Comparison of ENCODE assay signal across 13 cellular contexts in genomic region chr2:196587739-196588138, GRCh38. TPM values are rescaled to one million over a fixed set of nuclear protein-coding genes. Genes with fewer than 3 reads are reported as not detected.
DNase-seq lines count a peak whose midpoint lies in the region; ATAC-seq, FAIRE-seq and TF ChIP-seq lines count a peak whose summit lies in the region.
"Had no signal": no experiment of that assay in that cellular context is flagged by ENCODE, and none has a peak within 500 bp of the region (broad histone marks: within the 10 kb centered on the region; RNA-seq: fewer than 3 reads in every experiment).

No MANE protein-coding gene starts in this region.

- CTCF ChIA-PET in HepG2 (lab: Yijun Ruan, JAX; ENCODE audit: low intra/inter-chr PET ratio, low total read pairs): no interaction called here

- 2% methylated on average over 1 of the region's 1 CpG for WGBS in HepG2 (ENCODE audit: low lambda C conversion rate)
- 0% methylated on average over 1 of the region's 1 CpG for WGBS in right lobe of liver (ENCODE audit: insufficient coverage, low coverage, low lambda C conversion rate, missing lambda C conversion rate)

- TF ChIP-seq POLR2A in HepG2 (IDR thresholded peaks at IDR 0.05; ENCODE audit: insufficient read depth in 1 of 2, low read depth in 2 of 2, low read length in 2 of 2): no peak
- TF ChIP-seq POLR2A in right lobe of liver (IDR thresholded peaks at IDR 0.05): no peak

- POLR2A ChIA-PET in HepG2 (lab: Yijun Ruan, JAX): no interaction called here
- POLR2A ChIA-PET in naive thymus-derived CD8-positive, alpha-beta T cell (lab: Charles Lee): no interaction called here

- ATAC-seq in HepG2 (no peak), right lobe of liver (no peak)
- no peak for ATAC-seq in naive thymus-derived CD8-positive, alpha-beta T cell
- ATAC-seq: HCT116 had no signal

- H3K36me3 ChIP-seq in HepG2 (replicated peaks in 1 of 2; ENCODE audit: control insufficient read depth in 1 of 2, insufficient read depth in 2 of 2, low read length in 2 of 2) (no peaks in the 10 kb centered on the region), right lobe of liver (no peaks in the 10 kb centered on the region)

- no peak overlapping the region for H3K9ac ChIP-seq in HepG2 (ENCODE audit: insufficient read depth, low read depth, low read length)

- H3K27ac ChIP-seq in HepG2 (ENCODE audit: extremely low read length, insufficient read depth, low read length): no peak overlapping the region
- H3K27ac ChIP-seq in right lobe of liver: no peak overlapping the region
- peak overlapping the region; percentile 79 for H3K27ac ChIP-seq in substantia nigra (ENCODE audit: low read depth, low read length, poor library complexity, severe bottlenecking)
- H3K27ac ChIP-seq: HL-60 had no signal

- no peaks in the 10 kb centered on the region for H3K79me2 ChIP-seq in HepG2 (ENCODE audit: insufficient read depth, low read length)

- no peaks in the 10 kb centered on the region for H3K9me3 Mint-ChIP-seq in chondrocyte (ENCODE audit: low read depth)
- peaks cover 8 to 25% (median 13%) of the 10 kb centered on the region in 9 donors for H3K9me3 Mint-ChIP-seq in naive thymus-derived CD8-positive, alpha-beta T cell

- no peak for TF ChIP-seq RAD21 in HepG2 (CRISPR knock-in tag; IDR thresholded peaks at IDR 0.05)

- no peaks in the 10 kb centered on the region for H3K36me3 Mint-ChIP-seq in chondrocyte (ENCODE audit: low read depth)
- peaks cover 0 to 16% (median 0%) of the 10 kb centered on the region in 3 donors for H3K36me3 Mint-ChIP-seq in naive thymus-derived CD8-positive, alpha-beta T cell

- H3K4me1 ChIP-seq in HepG2 (ENCODE audit: insufficient read depth, low read length): peaks cover 6% of the 10 kb centered on the region; the same call in 1 of the 2 replicates
- peaks cover 0 to 5% (median 0%) of the 10 kb centered on the region in 4 donors for H3K4me1 ChIP-seq in right lobe of liver

- H3K4me1 Mint-ChIP-seq in chondrocyte (ENCODE audit: low read depth): peaks cover 52% of the 10 kb centered on the region
- H3K4me1 Mint-ChIP-seq in naive thymus-derived CD8-positive, alpha-beta T cell: peaks cover 0 to 8% (median 4%) of the 10 kb centered on the region in 4 donors

- no peak overlapping the region for H2AFZ ChIP-seq in HepG2 (ENCODE audit: low read length)

- peak overlapping the region; percentile 10 for H3K27ac Mint-ChIP-seq in chondrocyte (ENCODE audit: unreplicated experiment)
- no peak overlapping the region for H3K27ac Mint-ChIP-seq in naive thymus-derived CD8-positive, alpha-beta T cell
- H3K27ac Mint-ChIP-seq: B cell; CD4-positive, alpha-beta T cell had no signal

- H3K27me3 Mint-ChIP-seq in chondrocyte (ENCODE audit: low read depth): no peaks in the 10 kb centered on the region
- peaks cover 39 to 54% (median 44%) of the 10 kb centered on the region in 5 donors for H3K27me3 Mint-ChIP-seq in naive thymus-derived CD8-positive, alpha-beta T cell

- no peak overlapping the region for H3K4me2 ChIP-seq in HepG2 (ENCODE audit: low read depth, low read length)

- no peak for DNase-seq in HepG2 (ENCODE audit: low spot score)
- DNase-seq in right lobe of liver: no peak
- no peak for DNase-seq in chondrocyte (ENCODE audit: low spot score)
- DNase-seq in substantia nigra (lab: John Stamatoyannopoulos, UW): no peak
- no peak for DNase-seq in stimulated activated CD4-positive, alpha-beta T cell treated with anti-CD3 and anti-CD28 coated beads, Interleukin-4, amount 100 ng/mL, for 24 hours
- no peak for DNase-seq in NCI-H2227 (lab: John Stamatoyannopoulos, UW; ENCODE audit: unreplicated experiment)
- no peak for DNase-seq in naive thymus-derived CD8-positive, alpha-beta T cell
- DNase-seq: Calu3; CD4-positive, alpha-beta T cell had no signal

- no peaks in the 10 kb centered on the region for H3K9me3 ChIP-seq in HepG2 (ENCODE audit: low read length)
- H3K9me3 ChIP-seq in right lobe of liver: no peaks in the 10 kb centered on the region

- no peak for TF ChIP-seq CTCF in HepG2 (CRISPR knock-in tag; IDR thresholded peaks at IDR 0.05)
- no peak for TF ChIP-seq CTCF in right lobe of liver (IDR thresholded peaks at IDR 0.05)
- TF ChIP-seq CTCF in chondrocyte (IDR thresholded peaks at IDR 0.05): no peak

- H4K20me1 ChIP-seq in HepG2 (ENCODE audit: insufficient read depth, low read length): no peaks in the 10 kb centered on the region

- intact Hi-C loops in HepG2 (cut with micrococcal nuclease; ENCODE audit: unreplicated experiment) (no loop called here), right lobe of liver (cut with DNase I) (no loop called here)

- in situ Hi-C loops in HepG2 (cut with HindIII; ENCODE audit: extremely low pct_ligation_motif_present, low pct_unique_long_range_greater_than_20kb): no loop called here

- H3K27me3 ChIP-seq in HepG2 (ENCODE audit: control insufficient read depth in 1 of 2, insufficient read depth in 2 of 2, low read length in 2 of 2) (peaks cover 2 to 35% of the 10 kb centered on the region in 2 experiments), right lobe of liver (no peaks in the 10 kb centered on the region)

- H3K4me3 Mint-ChIP-seq in chondrocyte (ENCODE audit: unreplicated experiment): no peak overlapping the region
- no peak overlapping the region for H3K4me3 Mint-ChIP-seq in naive thymus-derived CD8-positive, alpha-beta T cell
- H3K4me3 Mint-ChIP-seq: B cell; CD4-positive, alpha-beta T cell had no signal

- BruUV-seq in HepG2 (replicated peaks; lab: Mats Ljungman, UMichigan): no TSS peak

- TF ChIP-seq EP300 in HepG2 (IDR thresholded peaks at IDR 0.05; ENCODE audit: low read depth in 2 of 2, low read length in 2 of 2): no peak
- TF ChIP-seq EP300 in HepG2 (CRISPR knock-in tag; IDR thresholded peaks at IDR 0.05; ENCODE audit: borderline replicate concordance): no peak

- no peak for FAIRE-seq in HepG2 (lab: Jason Lieb, UNC)
- FAIRE-seq: H54 had no signal

- H3K4me3 ChIP-seq in HepG2 (replicated peaks in 1 of 3; ENCODE audit: insufficient read depth in 1 of 3, low read depth in 2 of 3, low read length in 3 of 3) (no peak overlapping the region), right lobe of liver (no peak overlapping the region)

RNA-seq across cellular contexts. Expression of gene HECW2, which starts 5.6 kb away (rescaled TPM):
- 0.06 and 0.15 TPM in 2 replicates for total RNA-seq in HepG2 (2016; rRNA removed; fragmentation: Illumina TruSeq; extraction: Trizol)
- total RNA-seq in HepG2 (2016; cell fraction: cytosol; rRNA removed; fragmentation: Illumina TruSeq; extraction: Trizol; ENCODE audit: low read depth): not detected in 2 replicates
- 0.06 and 0.09 TPM in 2 replicates for total RNA-seq in HepG2 (2016; cell fraction: insoluble cytoplasmic fraction; rRNA removed; fragmentation: Illumina TruSeq; extraction: Trizol)
- not detected in 2 replicates for total RNA-seq in HepG2 (2016; cell fraction: membrane; rRNA removed; fragmentation: Illumina TruSeq; extraction: Trizol)
- total RNA-seq in HepG2 (2016; cell fraction: nucleus; rRNA removed; fragmentation: Illumina TruSeq; extraction: Trizol): 0.19 and 0.37 TPM in 2 replicates
- not detected in 2 replicates for polyA plus RNA-seq in HepG2 (2011; rRNA removed)
- 0.06 and 0.08 TPM in 2 replicates for polyA plus RNA-seq in HepG2 (2011; cell fraction: cytosol; rRNA removed)
- polyA plus RNA-seq in HepG2 (2011; cell fraction: nucleus; rRNA removed): 0.05 TPM in 1 of 2 replicates, not detected in the other
- not detected in 2 replicates for polyA plus RNA-seq in HepG2 (2012)
- not detected in 2 replicates for polyA plus RNA-seq in HepG2 (2016; cell fraction: cytosol; fragmentation: Illumina TruSeq; extraction: Trizol; ENCODE audit: low read depth)
- polyA plus RNA-seq in HepG2 (2016; cell fraction: insoluble cytoplasmic fraction; fragmentation: Illumina TruSeq; extraction: Trizol; ENCODE audit: low read depth): not detected in 2 replicates
- polyA plus RNA-seq in HepG2 (2016; cell fraction: membrane; fragmentation: Illumina TruSeq; extraction: Trizol; ENCODE audit: low read depth): not detected in 2 replicates
- 0.21 TPM in 1 of 2 replicates, not detected in the other for polyA plus RNA-seq in HepG2 (2016; cell fraction: nucleus; fragmentation: Illumina TruSeq; extraction: Trizol; ENCODE audit: insufficient read depth, low read depth)
- 0.06 and 10.3 TPM in 2 replicates for polyA minus RNA-seq in HepG2 (2011; rRNA and poly(A)+ RNA removed; ENCODE audit: low replicate concordance)
- not detected in 2 replicates for polyA minus RNA-seq in HepG2 (2011; cell fraction: cytosol; rRNA and poly(A)+ RNA removed)
- polyA minus RNA-seq in HepG2 (2011; cell fraction: nucleus; rRNA and poly(A)+ RNA removed): 0.39 TPM in 1 of 2 replicates, not detected in the other
- total RNA-seq in right lobe of liver: 10 to 100 TPM in 1 of 6 experiments, 1 to 10 TPM in 5; 3.3 to 10.7 (median 6.6) TPM
- total RNA-seq in chondrocyte: 22.3 to 23.8 TPM (median 22.5 TPM) in 3 replicates
- total RNA-seq in naive thymus-derived CD8-positive, alpha-beta T cell: under 1 TPM in 1 of 2 experiments, not detected in 1; 0.11 TPM
- under 1 TPM in 1 of 3 donors, not detected in 2; 0.12 TPM for polyA plus RNA-seq in naive thymus-derived CD8-positive, alpha-beta T cell

RNA-seq across cellular contexts. Expression of gene CCDC150, which starts 51.8 kb away (rescaled TPM):
- total RNA-seq in HepG2 (2016; rRNA removed; fragmentation: Illumina TruSeq; extraction: Trizol): 9.1 and 32.6 TPM in 2 replicates
- 22.5 and 30.6 TPM in 2 replicates for total RNA-seq in HepG2 (2016; cell fraction: cytosol; rRNA removed; fragmentation: Illumina TruSeq; extraction: Trizol; ENCODE audit: low read depth)
- total RNA-seq in HepG2 (2016; cell fraction: insoluble cytoplasmic fraction; rRNA removed; fragmentation: Illumina TruSeq; extraction: Trizol): 9.9 and 25.9 TPM in 2 replicates
- total RNA-seq in HepG2 (2016; cell fraction: membrane; rRNA removed; fragmentation: Illumina TruSeq; extraction: Trizol): 11.8 and 12.1 TPM in 2 replicates
- 77.0 and 86.0 TPM in 2 replicates for total RNA-seq in HepG2 (2016; cell fraction: nucleus; rRNA removed; fragmentation: Illumina TruSeq; extraction: Trizol)
- 10.2 and 14.9 TPM in 2 replicates for polyA plus RNA-seq in HepG2 (2011; rRNA removed)
- 1.2 and 1.3 TPM in 2 replicates for polyA plus RNA-seq in HepG2 (2011; cell fraction: cytosol; rRNA removed)
- polyA plus RNA-seq in HepG2 (2011; cell fraction: nucleus; rRNA removed): 48.3 and 49.7 TPM in 2 replicates
- polyA plus RNA-seq in HepG2 (2012): 5.8 and 13.7 TPM in 2 replicates
- 1.1 and 1.8 TPM in 2 replicates for polyA plus RNA-seq in HepG2 (2016; cell fraction: cytosol; fragmentation: Illumina TruSeq; extraction: Trizol; ENCODE audit: low read depth)
- 7.3 and 7.7 TPM in 2 replicates for polyA plus RNA-seq in HepG2 (2016; cell fraction: insoluble cytoplasmic fraction; fragmentation: Illumina TruSeq; extraction: Trizol; ENCODE audit: low read depth)
- polyA plus RNA-seq in HepG2 (2016; cell fraction: membrane; fragmentation: Illumina TruSeq; extraction: Trizol; ENCODE audit: low read depth): 2.2 and 2.5 TPM in 2 replicates
- 87.9 and 102 TPM in 2 replicates for polyA plus RNA-seq in HepG2 (2016; cell fraction: nucleus; fragmentation: Illumina TruSeq; extraction: Trizol; ENCODE audit: insufficient read depth, low read depth)
- 4.6 and 8.0 TPM in 2 replicates for polyA minus RNA-seq in HepG2 (2011; rRNA and poly(A)+ RNA removed; ENCODE audit: low replicate concordance)
- polyA minus RNA-seq in HepG2 (2011; cell fraction: cytosol; rRNA and poly(A)+ RNA removed): 2.0 and 2.3 TPM in 2 replicates
- 85.5 and 85.6 TPM in 2 replicates for polyA minus RNA-seq in HepG2 (2011; cell fraction: nucleus; rRNA and poly(A)+ RNA removed)
- total RNA-seq in right lobe of liver: 1 to 10 TPM in 5 of 6 experiments, under 1 TPM in 1; 0.98 to 4.1 (median 1.9) TPM
- 3.1 to 6.0 TPM (median 3.6 TPM) in 3 replicates for total RNA-seq in chondrocyte
- total RNA-seq in naive thymus-derived CD8-positive, alpha-beta T cell: 1 to 10 TPM in 1 of 2 experiments, under 1 TPM in 1; 0.49 to 1.9 TPM
- polyA plus RNA-seq in naive thymus-derived CD8-positive, alpha-beta T cell: not detected
